In genomic region chr3:161103776-161104175, GRCh38 we compare ENCODE assay signal across 8 cellular contexts. TPM values are rescaled to one million over a fixed set of nuclear protein-coding genes. Genes with fewer than 3 reads are reported as not detected.
DNase-seq lines count a peak whose midpoint lies in the region; ATAC-seq, FAIRE-seq and TF ChIP-seq lines count a peak whose summit lies in the region.
"Not testable (repeated sequence)": the region's sequence is repeated elsewhere in the genome, so short reads cannot be mapped to it uniquely, and the experiment has no call there.

No MANE protein-coding gene starts in this region.

- not testable (repeated sequence) for H3K9me3 ChIP-seq in keratinocyte (ENCODE audit: control insufficient read depth, low read depth, low read length); upper lobe of right lung

- H3K9me1 ChIP-seq in keratinocyte (ENCODE audit: control insufficient read depth, extremely low read depth, insufficient read depth, low read length), result not testable (repeated sequence)

- H3K27ac ChIP-seq in GM23338 (ENCODE audit: low read depth); brain microvascular endothelial cell; keratinocyte (ENCODE audit: control insufficient read depth, insufficient read depth, low read length); upper lobe of right lung: not testable (repeated sequence)
- H3K27ac ChIP-seq in VCaP, result peak overlapping the region; percentile 92

- not testable (repeated sequence) for H3K27ac Mint-ChIP-seq in GM23338, natural killer cell

- intact Hi-C loops in natural killer cell (cut with micrococcal nuclease), result loop anchor here (10.0 kb wide), 1 partner anchor 119 kb away; no protein-coding TSS in a partner anchor
- intact Hi-C loops in upper lobe of right lung (cut with DNase I), result not testable (repeated sequence)

- H3K9me2 ChIP-seq in GM23338 (ENCODE audit: insufficient read depth), result not testable (repeated sequence)

- not testable (repeated sequence) for H3F3A ChIP-seq in GM23338 (replicated peaks; ENCODE audit: low read depth)

- H3K36me3 ChIP-seq in GM23338 (ENCODE audit: insufficient read depth); brain microvascular endothelial cell (replicated peaks); keratinocyte (ENCODE audit: control insufficient read depth in 2 of 2, extremely low read depth in 1 of 2, insufficient read depth in 2 of 2, low read length in 2 of 2); upper lobe of right lung: not testable (repeated sequence)

- not testable (repeated sequence) for H3K9ac ChIP-seq in keratinocyte (ENCODE audit: control insufficient read depth, extremely low read depth, insufficient read depth, low read length)

- H3K4me3 Mint-ChIP-seq in GM23338 (peak overlapping the region; percentile 79; the same call in 2 of the 3 replicates), natural killer cell (peak overlapping the region; percentile 87)

- not testable (repeated sequence) for H3K4me1 Mint-ChIP-seq in GM23338
- peaks cover 13 to 17% of the 10 kb centered on the region in 2 donors for H3K4me1 Mint-ChIP-seq in natural killer cell

- peak overlapping the region; percentile 99 for H2AFZ ChIP-seq in GM23338
- not testable (repeated sequence) for H2AFZ ChIP-seq in keratinocyte (ENCODE audit: control insufficient read depth, low read length)

- H3K27me3 Mint-ChIP-seq in GM23338 (ENCODE audit: insufficient read depth, low read depth, poor library complexity), result peaks cover 20% of the 10 kb centered on the region
- not testable (repeated sequence) for H3K27me3 Mint-ChIP-seq in natural killer cell (ENCODE audit: low read depth in 2 of 2)

- H3K36me3 Mint-ChIP-seq in GM23338 (ENCODE audit: low read depth); natural killer cell: not testable (repeated sequence)

- not testable (repeated sequence) for H3K79me2 ChIP-seq in GM23338 (replicated peaks; ENCODE audit: insufficient read depth); keratinocyte (ENCODE audit: control insufficient read depth, insufficient read depth, low read length)

- not testable (repeated sequence) for ATAC-seq in GM23338, natural killer cell, upper lobe of right lung

- not testable (repeated sequence) for H3K4me1 ChIP-seq in GM23338 (ENCODE audit: insufficient read depth); keratinocyte (ENCODE audit: control insufficient read depth, extremely low read depth, insufficient read depth, low read length); upper lobe of right lung

- not testable (repeated sequence) for H4K20me1 ChIP-seq in GM23338 (replicated peaks; ENCODE audit: insufficient read depth); keratinocyte (ENCODE audit: control insufficient read depth, extremely low read depth, insufficient read depth, low read length)

- not testable (repeated sequence) for H3K9me3 Mint-ChIP-seq in GM23338, natural killer cell

- dilution Hi-C loops in keratinocyte (cut with MboI; ENCODE audit: extremely low pct_ligation_motif_present, low sequenced_read_pairs), result not testable (repeated sequence)

- in situ Hi-C loops in brain microvascular endothelial cell (cut with HindIII; ENCODE audit: low pct_ligation_motif_present, low sequenced_read_pairs), result not testable (repeated sequence)

- not testable (repeated sequence) for TF ChIP-seq CTCF in GM23338 (conservative IDR thresholded peaks at IDR 0.05; ENCODE audit: low read depth in 2 of 2); VCaP (conservative IDR thresholded peaks at IDR 0.05); brain microvascular endothelial cell (IDR thresholded peaks at IDR 0.05; ENCODE audit: low read depth, low read length, missing control alignments); fibroblast of pulmonary artery (IDR thresholded peaks at IDR 0.05; ENCODE audit: low read length, missing control alignments); keratinocyte (optimal IDR thresholded peaks at IDR 0.05 in 1 of 3, IDR thresholded peaks at IDR 0.05 in 1 of 3, conservative IDR thresholded peaks at IDR 0.05 in 1 of 3; ENCODE audit: extremely low read depth in 1 of 3, insufficient read depth in 2 of 3, low read length in 3 of 3); natural killer cell (IDR thresholded peaks at IDR 0.05); retinal pigment epithelial cell (conservative IDR thresholded peaks at IDR 0.05; ENCODE audit: low read depth, low read length); upper lobe of right lung (IDR thresholded peaks at IDR 0.05)

- peaks cover 29% of the 10 kb centered on the region for H3K27me3 ChIP-seq in GM23338 (ENCODE audit: insufficient read depth)
- H3K27me3 ChIP-seq in brain microvascular endothelial cell (replicated peaks); keratinocyte (ENCODE audit: control insufficient read depth, extremely low read depth, insufficient read depth, low read length); upper lobe of right lung: not testable (repeated sequence)

- H3K4me2 ChIP-seq in GM23338, result peak overlapping the region; percentile 76
- H3K4me2 ChIP-seq in keratinocyte (ENCODE audit: control insufficient read depth, extremely low read depth, insufficient read depth, low read depth, low read length), result peak overlapping the region; percentile 84

- FAIRE-seq in keratinocyte (lab: Jason Lieb, UNC), result not testable (repeated sequence)

- not testable (repeated sequence) for DNase-seq in GM23338 (ENCODE audit: low spot score); brain microvascular endothelial cell; fibroblast of pulmonary artery (ENCODE audit: low read depth); keratinocyte (ENCODE audit: low read depth, low spot score); natural killer cell; retinal pigment epithelial cell (ENCODE audit: low read depth); upper lobe of right lung

- H3K4me3 ChIP-seq in GM23338 (peak overlapping the region; percentile 62), brain microvascular endothelial cell (ENCODE audit: low read depth, low read length) (peak overlapping the region; percentile 75), fibroblast of pulmonary artery (replicated peaks; ENCODE audit: low read depth, low read length) (peak overlapping the region; percentile 70), retinal pigment epithelial cell (ENCODE audit: low read length) (peak overlapping the region; percentile 66), upper lobe of right lung (peak overlapping the region; percentile 75)
- not testable (repeated sequence) for H3K4me3 ChIP-seq in keratinocyte (ENCODE audit: control insufficient read depth in 2 of 3, extremely low read depth in 1 of 3, insufficient read depth in 2 of 3, low read depth in 1 of 3, low read length in 3 of 3)

RNA-seq across cellular contexts. Expression of gene B3GALNT1, which starts 1.4 kb away (rescaled TPM):
- total RNA-seq in GM23338 (2014; rRNA removed; shearing (Covaris generic)), result 5.9 and 8.3 TPM in 2 replicates
- polyA plus RNA-seq in GM23338 (2016; fragmentation: Nextera tagmentation; extraction: Ambion mirVana), result 3.1 and 3.3 TPM in 2 replicates
- 2.3 to 5.0 TPM (median 3.6 TPM) in 3 replicates for polyA plus RNA-seq in keratinocyte
- 0.27 TPM for polyA plus RNA-seq in keratinocyte (2011; ENCODE audit: low read depth)
- polyA plus RNA-seq in keratinocyte (2011; cell fraction: cytosol; rRNA removed), result 2.1 and 3.2 TPM in 2 replicates
- 3.9 and 4.4 TPM in 2 replicates for polyA plus RNA-seq in keratinocyte (2011; cell fraction: nucleus; rRNA removed)
- 0.59 and 4.1 TPM in 2 replicates for polyA plus RNA-seq in keratinocyte (2012; ENCODE audit: low replicate concordance)
- 5.2 to 14.3 TPM (median 8.1 TPM) in 3 replicates for polyA minus RNA-seq in keratinocyte
- polyA minus RNA-seq in keratinocyte (2011; cell fraction: cytosol; rRNA and poly(A)+ RNA removed), result 9.6 TPM
- polyA minus RNA-seq in keratinocyte (2011; cell fraction: nucleus; rRNA and poly(A)+ RNA removed), result 3.3 and 4.7 TPM in 2 replicates
- total RNA-seq in natural killer cell, result 1 to 10 TPM; 2.0 to 4.3 (median 2.5) TPM
- total RNA-seq in upper lobe of right lung, result 17.6 TPM
